Comparison of ENCODE assay signal across 11 cellular contexts in genomic region chr1:63662056-63662836, GRCh38.
DNase-seq lines count a peak whose midpoint lies in the region; TF ChIP-seq lines count a peak whose summit lies in the region.
"Had no signal": no experiment of that assay in that cellular context is flagged by ENCODE, and none has a peak within 500 bp of the region (broad histone marks: within the 10 kb centered on the region; RNA-seq: fewer than 3 reads in every experiment).

No MANE protein-coding gene starts in this region.

- H3K36me3 ChIP-seq in brain microvascular endothelial cell (replicated peaks) = no peaks in the 10 kb centered on the region
- no peaks in the 10 kb centered on the region for H3K36me3 ChIP-seq in kidney epithelial cell (ENCODE audit: control insufficient read depth, insufficient read depth, low read length)
- H3K36me3 ChIP-seq in thymus (ENCODE audit: control insufficient read depth, insufficient read depth) = no peaks in the 10 kb centered on the region

- DNase-seq in DMS 273 (lab: John Stamatoyannopoulos, UW; ENCODE audit: unreplicated experiment) (peak; percentile 67), DMS 273 treated with DMSO at 0.1 percent for 48 hours (lab: John Stamatoyannopoulos, UW) (no peak), brain microvascular endothelial cell (peak; percentile 75), kidney epithelial cell (ENCODE audit: low read depth) (no peak), putamen (ENCODE audit: low spot score) (no peak), NCI-H2227 treated with DMSO at 0.1 percent for 48 hours (lab: John Stamatoyannopoulos, UW) (no peak)
- no peak for DNase-seq in activated naive CD4-positive, alpha-beta T cell treated with Interleukin-2 at 50 U/mL for 16 hours
- DNase-seq: NCI-H774, right lobe of liver had no signal

- WGBS in thymus = 87% methylated on average over 10 of the region's 10 CpGs

- in situ Hi-C loops in brain microvascular endothelial cell (cut with HindIII; ENCODE audit: low pct_ligation_motif_present, low sequenced_read_pairs) = no loop called here

- no peaks in the 10 kb centered on the region for H3K9me3 ChIP-seq in thymus (ENCODE audit: control insufficient read depth)
- H3K9me3 ChIP-seq: right lobe of liver had no signal

- H3K27me3 ChIP-seq in brain microvascular endothelial cell (replicated peaks) (no peaks in the 10 kb centered on the region), kidney epithelial cell (ENCODE audit: control insufficient read depth, insufficient read depth, low read length) (no peaks in the 10 kb centered on the region), thymus (ENCODE audit: control insufficient read depth, insufficient read depth) (no peaks in the 10 kb centered on the region)
- H3K27me3 ChIP-seq: right lobe of liver had no signal

- no peak for TF ChIP-seq CTCF in brain microvascular endothelial cell (IDR thresholded peaks at IDR 0.05; ENCODE audit: low read depth, low read length, missing control alignments)
- peak; percentile 2 for TF ChIP-seq CTCF in kidney epithelial cell (IDR thresholded peaks at IDR 0.05; ENCODE audit: insufficient read depth, low read length, poor library complexity, severe bottlenecking)

- H3K4me3 ChIP-seq in brain microvascular endothelial cell (ENCODE audit: low read depth, low read length) (no peak overlapping the region), kidney epithelial cell (ENCODE audit: low read depth, low read length) (no peak overlapping the region), thymus (ENCODE audit: low read length) (no peak overlapping the region)
- H3K4me3 ChIP-seq: right lobe of liver had no signal

- peaks cover 4% of the 10 kb centered on the region for H3K4me1 ChIP-seq in thymus (ENCODE audit: control insufficient read depth, insufficient read depth, low read length)
- H3K4me1 ChIP-seq: right lobe of liver had no signal

- H3K27ac ChIP-seq in brain microvascular endothelial cell = peak overlapping the region; percentile 83
- H3K27ac ChIP-seq in thymus (ENCODE audit: low read depth) = peak overlapping the region; percentile 19
- H3K27ac ChIP-seq: 22Rv1, right lobe of liver had no signal

Comparison
In these comparisons a context has a peak if more than half of its experiments do, and no peak if none do; other contexts are left out.
1. DNase-seq: peak in DMS 273 (single experiment) and brain microvascular endothelial cell (single experiment); none in DMS 273 treated with DMSO at 0.1 percent for 48 hours (single experiment), kidney epithelial cell (single experiment), putamen (single experiment), NCI-H2227 treated with DMSO at 0.1 percent for 48 hours (single experiment) and activated naive CD4-positive, alpha-beta T cell treated with Interleukin-2 at 50 U/mL for 16 hours (single experiment).